ENCODE assay signal across 1 cellular context in the genomic region with DNA sequence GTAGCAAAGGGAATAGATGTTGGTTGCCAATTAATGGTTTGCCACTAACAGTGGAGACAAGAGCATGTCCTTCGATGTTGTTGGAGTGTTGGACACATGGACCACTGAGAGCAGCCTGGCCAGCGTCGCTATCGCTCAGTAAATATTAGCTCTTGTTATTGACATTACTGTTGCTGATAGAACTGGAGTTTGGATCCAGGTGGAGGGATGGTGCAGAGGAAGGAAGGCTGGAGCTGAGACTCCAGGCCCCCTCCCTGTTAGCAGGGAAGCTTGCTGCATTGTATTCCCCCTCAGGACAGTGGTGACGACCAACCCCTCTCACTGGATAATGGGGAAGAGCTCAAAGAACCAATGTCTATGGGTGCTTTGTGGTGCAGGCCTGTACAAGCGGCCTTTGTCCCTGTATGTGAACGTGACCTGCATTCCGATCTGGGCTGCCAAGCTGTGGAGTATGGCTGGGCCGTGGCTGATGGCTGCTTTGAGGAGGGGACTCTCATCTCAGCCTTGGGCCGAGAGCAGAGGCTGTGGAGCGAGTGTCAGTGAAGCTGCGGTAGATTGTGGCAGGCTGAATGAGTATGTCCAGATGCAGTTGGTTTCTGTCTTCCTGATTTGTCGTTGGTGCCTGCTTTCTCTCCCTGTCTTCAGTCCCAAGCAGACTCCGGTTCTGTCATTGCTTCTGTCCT.
TF ChIP-seq lines count a peak whose summit lies in the region.

No MANE protein-coding gene starts in this region.

TF ChIP-seq in liver, 16 proteins besides CTCF, POLR2A, EP300 and RAD21 (continued from another document):
- TF ChIP-seq, protein P1, sequence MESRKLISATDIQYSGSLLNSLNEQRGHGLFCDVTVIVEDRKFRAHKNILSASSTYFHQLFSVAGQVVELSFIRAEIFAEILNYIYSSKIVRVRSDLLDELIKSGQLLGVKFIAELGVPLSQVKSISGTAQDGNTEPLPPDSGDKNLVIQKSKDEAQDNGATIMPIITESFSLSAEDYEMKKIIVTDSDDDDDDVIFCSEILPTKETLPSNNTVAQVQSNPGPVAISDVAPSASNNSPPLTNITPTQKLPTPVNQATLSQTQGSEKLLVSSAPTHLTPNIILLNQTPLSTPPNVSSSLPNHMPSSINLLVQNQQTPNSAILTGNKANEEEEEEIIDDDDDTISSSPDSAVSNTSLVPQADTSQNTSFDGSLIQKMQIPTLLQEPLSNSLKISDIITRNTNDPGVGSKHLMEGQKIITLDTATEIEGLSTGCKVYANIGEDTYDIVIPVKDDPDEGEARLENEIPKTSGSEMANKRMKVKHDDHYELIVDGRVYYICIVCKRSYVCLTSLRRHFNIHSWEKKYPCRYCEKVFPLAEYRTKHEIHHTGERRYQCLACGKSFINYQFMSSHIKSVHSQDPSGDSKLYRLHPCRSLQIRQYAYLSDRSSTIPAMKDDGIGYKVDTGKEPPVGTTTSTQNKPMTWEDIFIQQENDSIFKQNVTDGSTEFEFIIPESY (IDR thresholded peaks at IDR 0.05) = peak; percentile 74
- TF ChIP-seq SP1 (IDR thresholded peaks at IDR 0.05) (peak; percentile 80), TAF1 (conservative IDR thresholded peaks at IDR 0.05) (no peak), EGR1 (IDR thresholded peaks at IDR 0.05; ENCODE audit: low read depth in 2 of 2) (no peak), HNF4A (conservative IDR thresholded peaks at IDR 0.05) (peak; percentile 82 to 86), JUND (IDR thresholded peaks at IDR 0.05) (peak; percentile 31 to 38), FOXA1 (IDR thresholded peaks at IDR 0.05) (peak; percentile 99), FOXA2 (IDR thresholded peaks at IDR 0.05) (peak; percentile 100), RXRA (IDR thresholded peaks at IDR 0.05) (peak; percentile 72 to 88)
- TF ChIP-seq, protein P2, sequence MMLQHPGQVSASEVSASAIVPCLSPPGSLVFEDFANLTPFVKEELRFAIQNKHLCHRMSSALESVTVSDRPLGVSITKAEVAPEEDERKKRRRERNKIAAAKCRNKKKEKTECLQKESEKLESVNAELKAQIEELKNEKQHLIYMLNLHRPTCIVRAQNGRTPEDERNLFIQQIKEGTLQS (IDR thresholded peaks at IDR 0.05) = no peak
- TF ChIP-seq, protein P3, sequence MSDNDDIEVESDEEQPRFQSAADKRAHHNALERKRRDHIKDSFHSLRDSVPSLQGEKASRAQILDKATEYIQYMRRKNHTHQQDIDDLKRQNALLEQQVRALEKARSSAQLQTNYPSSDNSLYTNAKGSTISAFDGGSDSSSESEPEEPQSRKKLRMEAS (IDR thresholded peaks at IDR 0.05) = peak; percentile 85
- TF ChIP-seq, protein P4, sequence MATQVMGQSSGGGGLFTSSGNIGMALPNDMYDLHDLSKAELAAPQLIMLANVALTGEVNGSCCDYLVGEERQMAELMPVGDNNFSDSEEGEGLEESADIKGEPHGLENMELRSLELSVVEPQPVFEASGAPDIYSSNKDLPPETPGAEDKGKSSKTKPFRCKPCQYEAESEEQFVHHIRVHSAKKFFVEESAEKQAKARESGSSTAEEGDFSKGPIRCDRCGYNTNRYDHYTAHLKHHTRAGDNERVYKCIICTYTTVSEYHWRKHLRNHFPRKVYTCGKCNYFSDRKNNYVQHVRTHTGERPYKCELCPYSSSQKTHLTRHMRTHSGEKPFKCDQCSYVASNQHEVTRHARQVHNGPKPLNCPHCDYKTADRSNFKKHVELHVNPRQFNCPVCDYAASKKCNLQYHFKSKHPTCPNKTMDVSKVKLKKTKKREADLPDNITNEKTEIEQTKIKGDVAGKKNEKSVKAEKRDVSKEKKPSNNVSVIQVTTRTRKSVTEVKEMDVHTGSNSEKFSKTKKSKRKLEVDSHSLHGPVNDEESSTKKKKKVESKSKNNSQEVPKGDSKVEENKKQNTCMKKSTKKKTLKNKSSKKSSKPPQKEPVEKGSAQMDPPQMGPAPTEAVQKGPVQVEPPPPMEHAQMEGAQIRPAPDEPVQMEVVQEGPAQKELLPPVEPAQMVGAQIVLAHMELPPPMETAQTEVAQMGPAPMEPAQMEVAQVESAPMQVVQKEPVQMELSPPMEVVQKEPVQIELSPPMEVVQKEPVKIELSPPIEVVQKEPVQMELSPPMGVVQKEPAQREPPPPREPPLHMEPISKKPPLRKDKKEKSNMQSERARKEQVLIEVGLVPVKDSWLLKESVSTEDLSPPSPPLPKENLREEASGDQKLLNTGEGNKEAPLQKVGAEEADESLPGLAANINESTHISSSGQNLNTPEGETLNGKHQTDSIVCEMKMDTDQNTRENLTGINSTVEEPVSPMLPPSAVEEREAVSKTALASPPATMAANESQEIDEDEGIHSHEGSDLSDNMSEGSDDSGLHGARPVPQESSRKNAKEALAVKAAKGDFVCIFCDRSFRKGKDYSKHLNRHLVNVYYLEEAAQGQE (IDR thresholded peaks at IDR 0.05) = peak; percentile 66
TF ChIP-seq in liver: peak in this region for 12.
